ENCODE assay signal across 8 cellular contexts in genomic region chr5:74639538-74640449, GRCh38. TPM values are rescaled to one million over a fixed set of nuclear protein-coding genes. Genes with fewer than 3 reads are reported as not detected.
DNase-seq lines count a peak whose midpoint lies in the region; ATAC-seq and TF ChIP-seq lines count a peak whose summit lies in the region.

No MANE protein-coding gene starts in this region.

- intact Hi-C loops in activated B cell treated with CpG ODN at 0.5 μM for 24 hours (cut with micrococcal nuclease) = loop anchor here (1.0 to 10.0 kb wide), 11 partner anchors 8 to 1205 kb away; partner anchors contain the start of genes ANKRA2, BTF3, GFM2 and HEXB

- no peaks in the 10 kb centered on the region for H3K9me3 Mint-ChIP-seq in activated B cell treated with CpG ODN at 0.5 μM for 24 hours

- peak overlapping the region; percentile 69 for H3K27ac Mint-ChIP-seq in activated B cell treated with CpG ODN at 0.5 μM for 24 hours

- H3K36me3 Mint-ChIP-seq in activated B cell treated with CpG ODN at 0.5 μM for 24 hours (ENCODE audit: low read depth) = peaks cover 6% of the 10 kb centered on the region

- H3K4me3 ChIP-seq in LNCaP clone FGC (ENCODE audit: low read depth, low read length) = peak overlapping the region; percentile 73

- POLR2A ChIA-PET in activated B cell treated with CpG ODN at 0.5 μM for 24 hours (lab: Charles Lee) = interaction anchor here (0.6 to 3.0 kb wide), 8 partner anchors 9 to 746 kb away, joined by 3 to 42 read pairs (median 5); partner anchors contain the start of genes GFM2 and NSA2

- H3K27ac ChIP-seq in substantia nigra (ENCODE audit: low read depth, low read length, poor library complexity, severe bottlenecking) = peak overlapping the region; percentile 61

- CTCF ChIA-PET in activated B cell treated with CpG ODN at 0.5 μM for 24 hours (lab: Charles Lee) = interaction anchor here (0.7 to 4.7 kb wide), 7 partner anchors 8 to 737 kb away, joined by 3 to 30 read pairs (median 3); no protein-coding TSS in a partner anchor

- H3K4me3 Mint-ChIP-seq in activated B cell treated with CpG ODN at 0.5 μM for 24 hours = peak overlapping the region; percentile 91

- ATAC-seq in GM21737 (IDR thresholded peaks at IDR 0.05; ENCODE audit: unreplicated experiment) = peak; percentile 18
- ATAC-seq in activated B cell treated with CpG ODN at 0.5 μM for 24 hours (ENCODE audit: low read depth) = peak; percentile 20

- H3K4me1 Mint-ChIP-seq in activated B cell treated with CpG ODN at 0.5 μM for 24 hours = peaks cover 32% of the 10 kb centered on the region

- TF ChIP-seq CTCF in LNCaP clone FGC (IDR thresholded peaks at IDR 0.05; ENCODE audit: control insufficient read depth, extremely low read depth, insufficient read depth) = peak; percentile 15; the same call in 1 of the 2 replicates
- TF ChIP-seq CTCF in activated B cell treated with CpG ODN at 0.5 μM for 24 hours (IDR thresholded peaks at IDR 0.05) = no peak

- DNase-seq in ELF-1 (ENCODE audit: low read depth, low spot score) = peak; percentile 61
- DNase-seq in LNCaP clone FGC (ENCODE audit: low read depth) = no peak
- DNase-seq in activated B cell treated with CpG ODN at 0.5 μM for 24 hours = no peak
- DNase-seq in dermis blood vessel endothelial cell = peak; percentile 61
- peak; percentile 50 to 52 for DNase-seq in lung microvascular endothelial cell (ENCODE audit: low read depth in 2 of 2)
- peak in 23 of 49 donors; percentile 7 to 68 (median 40) for DNase-seq in substantia nigra (lab: John Stamatoyannopoulos, UW)
- DNase-seq in mucosa of gallbladder (ENCODE audit: low spot score) = no peak

- H3K27me3 Mint-ChIP-seq in activated B cell treated with CpG ODN at 0.5 μM for 24 hours = peaks cover 3% of the 10 kb centered on the region

RNA-seq across cellular contexts. Expression of gene ENC1, which starts 0.7 kb away (rescaled TPM):
- total RNA-seq in activated B cell treated with CpG ODN at 0.5 μM for 24 hours = 6.6 and 7.2 TPM in 2 replicates
- total RNA-seq in dermis blood vessel endothelial cell = 26.2 and 32.2 TPM in 2 replicates
- 11.1 and 29.9 TPM in 2 replicates for total RNA-seq in lung microvascular endothelial cell
- total RNA-seq in mucosa of gallbladder = 36.0 TPM

RNA-seq across cellular contexts. Expression of gene HEXB, which starts 45.2 kb away (rescaled TPM):
- total RNA-seq in activated B cell treated with CpG ODN at 0.5 μM for 24 hours (34.5 and 43.2 TPM in 2 replicates), dermis blood vessel endothelial cell (164 and 189 TPM in 2 replicates), lung microvascular endothelial cell (102 and 112 TPM in 2 replicates), mucosa of gallbladder (175 TPM)

Comparison
In these comparisons a context has a peak if more than half of its experiments do, and no peak if none do; other contexts are left out.
1. DNase-seq: peak in ELF-1 (single experiment), dermis blood vessel endothelial cell (single experiment) and lung microvascular endothelial cell (2 of 2); none in LNCaP clone FGC (single experiment), activated B cell treated with CpG ODN at 0.5 μM for 24 hours (single experiment) and mucosa of gallbladder (single experiment).